Comparison of ENCODE assay signal across 1 cellular context in genomic region chr7:1545417-1546246, GRCh38.
TF ChIP-seq lines count a peak whose summit lies in the region.

No MANE protein-coding gene starts in this region.

TF ChIP-seq in IMR-90, 13 proteins besides CTCF, POLR2A, EP300 and RAD21:
- TF ChIP-seq USF2 (IDR thresholded peaks at IDR 0.05; ENCODE audit: low read depth, low read length) (no peak), BHLHE40 (IDR thresholded peaks at IDR 0.05; ENCODE audit: low read depth, low read length) (no peak), ELK1 (IDR thresholded peaks at IDR 0.05; ENCODE audit: borderline replicate concordance, low read depth, low read length) (no peak), CHD1 (IDR thresholded peaks at IDR 0.05; ENCODE audit: low read depth, low read length) (no peak), NFE2L2 (IDR thresholded peaks at IDR 0.05; ENCODE audit: low read depth, low read length) (no peak), MAZ (IDR thresholded peaks at IDR 0.05; ENCODE audit: borderline replicate concordance, low read depth, low read length) (no peak), FOS (IDR thresholded peaks at IDR 0.05; ENCODE audit: low read depth, low read length) (no peak), CEBPB (IDR thresholded peaks at IDR 0.05; ENCODE audit: low read depth, low read length) (no peak), RFX5 (IDR thresholded peaks at IDR 0.05; ENCODE audit: low read depth, low read length) (no peak), SMC3 (IDR thresholded peaks at IDR 0.05; ENCODE audit: low read depth, low read length) (no peak), MXI1 (IDR thresholded peaks at IDR 0.05; ENCODE audit: borderline replicate concordance, low read depth, low read length) (no peak), MAFK (IDR thresholded peaks at IDR 0.05; ENCODE audit: low read depth, low read length) (no peak), RCOR1 (IDR thresholded peaks at IDR 0.05; ENCODE audit: insufficient replicate concordance, low read length) (no peak)
TF ChIP-seq in IMR-90: peak in this region for 0.
